In genomic region chr1:156689035-156689959, GRCh38 we compare ENCODE assay signal across 1 cellular context.
TF ChIP-seq lines count a peak whose summit lies in the region.

No MANE protein-coding gene starts in this region.

TF ChIP-seq in HepG2, 621 proteins besides CTCF, POLR2A, EP300 and RAD21 (continued from another document and continues in another):
- TF ChIP-seq SIX4 (CRISPR knock-in tag; IDR thresholded peaks at IDR 0.05) (no peak), HMGXB3 (CRISPR knock-in tag; IDR thresholded peaks at IDR 0.05; ENCODE audit: borderline replicate concordance) (no peak), ZNF510 (CRISPR knock-in tag; IDR thresholded peaks at IDR 0.05; ENCODE audit: low read depth) (no peak), IRF2 (CRISPR knock-in tag; IDR thresholded peaks at IDR 0.05) (no peak), ZNF232 (CRISPR knock-in tag; IDR thresholded peaks at IDR 0.05; ENCODE audit: borderline replicate concordance) (no peak), CENPT (CRISPR knock-in tag; IDR thresholded peaks at IDR 0.05; ENCODE audit: low read depth) (no peak), HDAC1 (CRISPR knock-in tag; IDR thresholded peaks at IDR 0.05) (no peak; the same call in 1 of the 2 replicates), ZZZ3 (CRISPR knock-in tag; IDR thresholded peaks at IDR 0.05; ENCODE audit: borderline replicate concordance) (no peak), CREB1 (IDR thresholded peaks at IDR 0.05) (no peak), CREB1 (CRISPR knock-in tag; IDR thresholded peaks at IDR 0.05) (no peak), FOXA1 (IDR thresholded peaks at IDR 0.05) (no peak), FOXA1 (CRISPR knock-in tag; IDR thresholded peaks at IDR 0.05) (no peak), SYNCRIP (IDR thresholded peaks at IDR 0.05; ENCODE audit: insufficient read depth, low read depth, low read length) (no peak), ZNF17 (CRISPR knock-in tag; IDR thresholded peaks at IDR 0.05) (no peak), NFAT5 (CRISPR knock-in tag; IDR thresholded peaks at IDR 0.05) (no peak), SKI (IDR thresholded peaks at IDR 0.05; ENCODE audit: partially characterized antibody) (no peak), ZFAT (CRISPR knock-in tag; conservative IDR thresholded peaks at IDR 0.05) (no peak), ZNF430 (CRISPR knock-in tag; IDR thresholded peaks at IDR 0.05) (no peak), THYN1 (CRISPR knock-in tag; IDR thresholded peaks at IDR 0.05; ENCODE audit: borderline replicate concordance, low read depth) (no peak), MBNL3 (CRISPR knock-in tag; conservative IDR thresholded peaks at IDR 0.05) (no peak), PRDM10 (CRISPR knock-in tag; IDR thresholded peaks at IDR 0.05; ENCODE audit: low read depth) (no peak), HBP1 (CRISPR knock-in tag; IDR thresholded peaks at IDR 0.05; ENCODE audit: low read depth) (no peak), ZSCAN21 (CRISPR knock-in tag; IDR thresholded peaks at IDR 0.05; ENCODE audit: borderline replicate concordance) (no peak), TCF7 (IDR thresholded peaks at IDR 0.05; ENCODE audit: low read depth) (no peak), ZNF264 (CRISPR knock-in tag; IDR thresholded peaks at IDR 0.05) (no peak), KMT2B (CRISPR knock-in tag; IDR thresholded peaks at IDR 0.05) (0 out of 2 replicates have a peak, but pooled peaks have one; percentile 36), HHEX (CRISPR knock-in tag; IDR thresholded peaks at IDR 0.05) (no peak), BCL6 (CRISPR knock-in tag; IDR thresholded peaks at IDR 0.05) (peak; percentile 18; the same call in 1 of the 2 replicates), MIER2 (CRISPR knock-in tag; IDR thresholded peaks at IDR 0.05) (no peak), ZNF878 (CRISPR knock-in tag; IDR thresholded peaks at IDR 0.05) (no peak)
- TF ChIP-seq, protein P1, sequence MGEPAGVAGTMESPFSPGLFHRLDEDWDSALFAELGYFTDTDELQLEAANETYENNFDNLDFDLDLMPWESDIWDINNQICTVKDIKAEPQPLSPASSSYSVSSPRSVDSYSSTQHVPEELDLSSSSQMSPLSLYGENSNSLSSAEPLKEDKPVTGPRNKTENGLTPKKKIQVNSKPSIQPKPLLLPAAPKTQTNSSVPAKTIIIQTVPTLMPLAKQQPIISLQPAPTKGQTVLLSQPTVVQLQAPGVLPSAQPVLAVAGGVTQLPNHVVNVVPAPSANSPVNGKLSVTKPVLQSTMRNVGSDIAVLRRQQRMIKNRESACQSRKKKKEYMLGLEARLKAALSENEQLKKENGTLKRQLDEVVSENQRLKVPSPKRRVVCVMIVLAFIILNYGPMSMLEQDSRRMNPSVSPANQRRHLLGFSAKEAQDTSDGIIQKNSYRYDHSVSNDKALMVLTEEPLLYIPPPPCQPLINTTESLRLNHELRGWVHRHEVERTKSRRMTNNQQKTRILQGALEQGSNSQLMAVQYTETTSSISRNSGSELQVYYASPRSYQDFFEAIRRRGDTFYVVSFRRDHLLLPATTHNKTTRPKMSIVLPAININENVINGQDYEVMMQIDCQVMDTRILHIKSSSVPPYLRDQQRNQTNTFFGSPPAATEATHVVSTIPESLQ (CRISPR knock-in tag; conservative IDR thresholded peaks at IDR 0.05): no peak
- TF ChIP-seq, protein P2, sequence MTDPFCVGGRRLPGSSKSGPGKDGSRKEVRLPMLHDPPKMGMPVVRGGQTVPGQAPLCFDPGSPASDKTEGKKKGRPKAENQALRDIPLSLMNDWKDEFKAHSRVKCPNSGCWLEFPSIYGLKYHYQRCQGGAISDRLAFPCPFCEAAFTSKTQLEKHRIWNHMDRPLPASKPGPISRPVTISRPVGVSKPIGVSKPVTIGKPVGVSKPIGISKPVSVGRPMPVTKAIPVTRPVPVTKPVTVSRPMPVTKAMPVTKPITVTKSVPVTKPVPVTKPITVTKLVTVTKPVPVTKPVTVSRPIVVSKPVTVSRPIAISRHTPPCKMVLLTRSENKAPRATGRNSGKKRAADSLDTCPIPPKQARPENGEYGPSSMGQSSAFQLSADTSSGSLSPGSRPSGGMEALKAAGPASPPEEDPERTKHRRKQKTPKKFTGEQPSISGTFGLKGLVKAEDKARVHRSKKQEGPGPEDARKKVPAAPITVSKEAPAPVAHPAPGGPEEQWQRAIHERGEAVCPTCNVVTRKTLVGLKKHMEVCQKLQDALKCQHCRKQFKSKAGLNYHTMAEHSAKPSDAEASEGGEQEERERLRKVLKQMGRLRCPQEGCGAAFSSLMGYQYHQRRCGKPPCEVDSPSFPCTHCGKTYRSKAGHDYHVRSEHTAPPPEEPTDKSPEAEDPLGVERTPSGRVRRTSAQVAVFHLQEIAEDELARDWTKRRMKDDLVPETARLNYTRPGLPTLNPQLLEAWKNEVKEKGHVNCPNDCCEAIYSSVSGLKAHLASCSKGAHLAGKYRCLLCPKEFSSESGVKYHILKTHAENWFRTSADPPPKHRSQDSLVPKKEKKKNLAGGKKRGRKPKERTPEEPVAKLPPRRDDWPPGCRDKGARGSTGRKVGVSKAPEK (CRISPR knock-in tag; IDR thresholded peaks at IDR 0.05; ENCODE audit: borderline replicate concordance): no peak
- TF ChIP-seq, protein P3, sequence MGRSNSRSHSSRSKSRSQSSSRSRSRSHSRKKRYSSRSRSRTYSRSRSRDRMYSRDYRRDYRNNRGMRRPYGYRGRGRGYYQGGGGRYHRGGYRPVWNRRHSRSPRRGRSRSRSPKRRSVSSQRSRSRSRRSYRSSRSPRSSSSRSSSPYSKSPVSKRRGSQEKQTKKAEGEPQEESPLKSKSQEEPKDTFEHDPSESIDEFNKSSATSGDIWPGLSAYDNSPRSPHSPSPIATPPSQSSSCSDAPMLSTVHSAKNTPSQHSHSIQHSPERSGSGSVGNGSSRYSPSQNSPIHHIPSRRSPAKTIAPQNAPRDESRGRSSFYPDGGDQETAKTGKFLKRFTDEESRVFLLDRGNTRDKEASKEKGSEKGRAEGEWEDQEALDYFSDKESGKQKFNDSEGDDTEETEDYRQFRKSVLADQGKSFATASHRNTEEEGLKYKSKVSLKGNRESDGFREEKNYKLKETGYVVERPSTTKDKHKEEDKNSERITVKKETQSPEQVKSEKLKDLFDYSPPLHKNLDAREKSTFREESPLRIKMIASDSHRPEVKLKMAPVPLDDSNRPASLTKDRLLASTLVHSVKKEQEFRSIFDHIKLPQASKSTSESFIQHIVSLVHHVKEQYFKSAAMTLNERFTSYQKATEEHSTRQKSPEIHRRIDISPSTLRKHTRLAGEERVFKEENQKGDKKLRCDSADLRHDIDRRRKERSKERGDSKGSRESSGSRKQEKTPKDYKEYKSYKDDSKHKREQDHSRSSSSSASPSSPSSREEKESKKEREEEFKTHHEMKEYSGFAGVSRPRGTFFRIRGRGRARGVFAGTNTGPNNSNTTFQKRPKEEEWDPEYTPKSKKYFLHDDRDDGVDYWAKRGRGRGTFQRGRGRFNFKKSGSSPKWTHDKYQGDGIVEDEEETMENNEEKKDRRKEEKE (IDR thresholded peaks at IDR 0.05): no peak
